ENCODE assay signal across 8 cellular contexts in the genomic region with DNA sequence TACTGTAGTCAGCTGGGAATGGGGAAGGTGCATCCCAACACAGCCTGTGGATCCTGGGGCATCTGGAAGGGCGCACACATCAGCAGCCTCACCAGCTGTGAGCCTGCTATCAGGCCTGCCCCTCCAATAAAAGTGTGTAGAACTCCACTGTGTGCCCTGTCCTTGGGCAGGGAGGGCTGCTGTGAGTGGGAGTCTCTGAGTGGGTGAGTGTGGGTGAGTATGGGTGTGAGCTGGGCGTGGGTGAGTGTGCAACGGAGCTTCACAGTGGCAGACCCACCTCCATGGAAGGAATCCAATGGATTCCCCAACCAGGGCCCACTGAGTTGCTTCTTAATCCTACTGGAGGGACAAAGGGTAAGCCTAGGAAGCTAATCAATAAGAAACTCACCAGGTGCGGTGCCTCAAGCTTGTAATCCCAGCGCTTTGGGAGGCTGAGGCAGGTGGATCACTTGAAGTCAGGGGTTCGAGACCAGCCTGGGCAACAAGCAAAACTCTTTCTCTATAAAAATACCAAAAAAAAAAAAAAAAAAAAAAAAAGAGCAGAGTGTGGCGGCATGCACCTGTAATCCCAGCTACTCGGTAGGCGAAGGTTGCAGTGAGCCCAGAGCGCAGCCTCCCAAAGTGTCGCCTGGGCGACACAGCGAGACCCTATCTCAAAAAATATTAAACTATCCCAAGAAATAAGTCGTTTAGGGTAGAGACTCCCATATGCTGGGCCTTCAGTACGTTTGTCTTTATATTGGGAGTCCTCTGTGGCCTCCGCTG. TPM values are rescaled to one million over a fixed set of nuclear protein-coding genes. Genes with fewer than 3 reads are reported as not detected.
DNase-seq lines count a peak whose midpoint lies in the region; ATAC-seq and TF ChIP-seq lines count a peak whose summit lies in the region.

No MANE protein-coding gene starts in this region.

- TF ChIP-seq POLR2A in body of pancreas (IDR thresholded peaks at IDR 0.05) (no peak), uterus (IDR thresholded peaks at IDR 0.05) (no peak)

- no peak overlapping the region for H3K4me3 ChIP-seq in body of pancreas
- peak overlapping the region; percentile 95 for H3K4me3 ChIP-seq in mucosa of stomach (ENCODE audit: low read length)
- peak overlapping the region in 1 of 2 donors; percentile 73 for H3K4me3 ChIP-seq in uterus

- peak; percentile 39 for DNase-seq in cardiac septum (ENCODE audit: low spot score)
- no peak for DNase-seq in left cardiac atrium
- no peak for DNase-seq in body of pancreas
- no peak for DNase-seq in uterus
- DNase-seq in T-helper 9 cell: no peak
- no peak for DNase-seq in activated CD8-positive, alpha-beta memory T cell treated with anti-CD3 and anti-CD28 coated beads, Interleukin-2, amount 50 U/mL, for 48 hours
- DNase-seq in MV-4-11 (lab: John Stamatoyannopoulos, UW): no peak

- H3K9ac ChIP-seq in mucosa of stomach (ENCODE audit: low read length): peak overlapping the region; percentile 91

- H3K36me3 ChIP-seq in body of pancreas (replicated peaks in 1 of 2; ENCODE audit: insufficient read depth in 1 of 2, low read depth in 2 of 2): peaks cover 3 to 20% of the 10 kb centered on the region in 2 donors
- H3K36me3 ChIP-seq in mucosa of stomach (ENCODE audit: control insufficient read depth, insufficient read depth, low read length): no peaks in the 10 kb centered on the region
- H3K36me3 ChIP-seq in uterus: no peaks in the 10 kb centered on the region

- WGBS in body of pancreas, 2 donors: 63 to 69% methylated on average over 16 of the region's 16 CpGs

- no peaks in the 10 kb centered on the region for H3K9me3 ChIP-seq in body of pancreas
- no peaks in the 10 kb centered on the region for H3K9me3 ChIP-seq in mucosa of stomach (ENCODE audit: control insufficient read depth, low read length)
- H3K9me3 ChIP-seq in uterus: no peaks in the 10 kb centered on the region

- H3K27ac ChIP-seq in body of pancreas (peak overlapping the region; percentile 72 to 98 (median 92)), uterus (peak overlapping the region; percentile 62 to 91)

- peaks cover 31% of the 10 kb centered on the region for H3K4me1 ChIP-seq in body of pancreas
- H3K4me1 ChIP-seq in mucosa of stomach (ENCODE audit: control insufficient read depth, insufficient read depth, low read length): peaks cover 32% of the 10 kb centered on the region
- peaks cover 0 to 5% of the 10 kb centered on the region in 2 donors for H3K4me1 ChIP-seq in uterus

- TF ChIP-seq CTCF in body of pancreas (IDR thresholded peaks at IDR 0.05) (no peak), uterus (IDR thresholded peaks at IDR 0.05) (no peak)

- intact Hi-C loops in cardiac septum (cut with DNase I): no loop called here
- intact Hi-C loops in left cardiac atrium (cut with DNase I): loop anchor here in 1 of 2 donors (10.0 kb wide), 1 partner anchor 71 kb away; a partner anchor contains a TSS
- intact Hi-C loops in body of pancreas (cut with DNase I): loop anchor here (5.0 kb wide), 1 partner anchor 88 kb away; no protein-coding TSS in a partner anchor
- intact Hi-C loops in uterus (cut with DNase I; ENCODE audit: low total_unique reads): no loop called here

- no peaks in the 10 kb centered on the region for H3K27me3 ChIP-seq in body of pancreas
- H3K27me3 ChIP-seq in mucosa of stomach (ENCODE audit: control insufficient read depth, insufficient read depth, low read length): no peaks in the 10 kb centered on the region
- H3K27me3 ChIP-seq in uterus: no peaks in the 10 kb centered on the region

- ATAC-seq in left cardiac atrium: no peak
- no peak for ATAC-seq in body of pancreas

RNA-seq across cellular contexts. Expression of a gene that starts 0.6 kb away (rescaled TPM):
- total RNA-seq in cardiac septum: 10.8 TPM
- 10 to 100 TPM in 1 of 2 donors, 1 to 10 TPM in 1; 8.4 to 10.6 TPM for total RNA-seq in left cardiac atrium
- total RNA-seq in body of pancreas: 10 to 100 TPM; 13.7 to 21.4 TPM
- 10 to 100 TPM in 2 of 4 donors, 1 to 10 TPM in 2; 7.4 to 16.5 (median 11.6) TPM for total RNA-seq in uterus

RNA-seq across cellular contexts. Expression of a gene that starts 19.0 kb away (rescaled TPM):
- 27.2 TPM for total RNA-seq in cardiac septum
- total RNA-seq in left cardiac atrium: 10 to 100 TPM; 27.3 to 29.5 TPM
- total RNA-seq in body of pancreas: 10 to 100 TPM; 42.8 to 85.0 TPM
- 10 to 100 TPM; 42.8 to 89.5 (median 65.4) TPM for total RNA-seq in uterus

RNA-seq across cellular contexts. Expression of a gene that starts 21.8 kb away (rescaled TPM):
- total RNA-seq in cardiac septum (11.8 TPM), left cardiac atrium (10 to 100 TPM; 12.2 to 17.1 TPM), body of pancreas (10 to 100 TPM; 13.8 to 14.5 TPM), uterus (10 to 100 TPM in 2 of 4 donors, 1 to 10 TPM in 1, under 1 TPM in 1; 0.59 to 14.0 (median 7.2) TPM)

RNA-seq across cellular contexts. Expression of a gene that starts 40.2 kb away (rescaled TPM):
- total RNA-seq in cardiac septum (3.1 TPM), left cardiac atrium (1 to 10 TPM; 6.2 to 6.9 TPM), body of pancreas (10 to 100 TPM in 1 of 2 donors, 1 to 10 TPM in 1; 9.1 to 11.5 TPM), uterus (10 to 100 TPM in 1 of 4 donors, 1 to 10 TPM in 2, not detected in 1; 7.1 to 95.0 (median 9.4) TPM)

RNA-seq across cellular contexts. Expression of a gene that starts 51.0 kb away (rescaled TPM):
- total RNA-seq in cardiac septum (73.3 TPM), left cardiac atrium (10 to 100 TPM; 79.3 to 83.2 TPM), body of pancreas (100 to 1,000 TPM in 1 of 2 donors, 10 to 100 TPM in 1; 78.9 to 138 TPM), uterus (10 to 100 TPM; 15.9 to 92.0 (median 19.8) TPM)
